1 cellular context compared by ENCODE assay signal in the genomic region with DNA sequence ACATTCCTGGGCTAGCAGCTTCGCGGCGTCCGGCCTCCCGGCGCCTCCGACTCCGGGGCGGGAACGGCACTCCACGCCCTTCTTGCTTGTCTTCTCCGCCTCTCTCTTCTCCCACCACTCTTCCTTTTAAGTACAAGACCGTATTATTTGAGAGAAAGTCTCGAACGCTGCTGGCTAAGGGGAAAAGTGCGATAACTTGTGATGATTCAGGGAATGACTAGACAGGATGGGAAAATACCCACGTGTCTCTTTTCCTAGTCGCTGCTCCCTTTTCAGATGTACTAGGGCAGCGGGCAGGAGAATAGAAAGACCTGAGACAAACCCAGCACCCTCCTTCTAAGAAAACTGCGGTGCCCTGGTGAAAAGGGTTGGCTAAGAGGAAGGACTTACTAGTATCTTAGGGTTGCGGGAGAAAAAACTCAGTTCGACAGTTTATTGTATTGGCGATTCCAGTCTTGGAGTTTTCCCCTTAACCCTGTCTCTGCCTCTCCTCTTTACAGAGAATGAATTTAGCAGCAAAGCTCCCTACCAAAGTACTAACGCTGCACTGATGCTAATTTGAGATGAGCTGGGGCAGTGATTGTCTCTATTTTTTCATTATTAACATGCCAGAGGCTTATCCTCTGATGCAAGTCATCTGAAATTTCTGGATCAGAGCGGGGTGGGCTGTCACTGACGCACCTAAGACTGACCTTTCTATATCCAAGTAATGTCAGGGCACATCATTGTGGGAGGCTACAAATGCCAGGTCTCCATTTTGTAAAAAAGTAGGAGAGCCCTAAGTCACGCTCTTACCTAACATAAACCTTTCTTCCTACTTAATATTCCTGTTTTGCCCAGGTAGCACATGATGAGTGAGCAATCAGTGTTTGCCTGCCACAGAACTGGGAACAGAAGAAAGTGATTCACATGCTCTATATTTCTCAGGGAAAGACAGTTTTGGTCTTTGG.
TF ChIP-seq lines count a peak whose summit lies in the region.

No MANE protein-coding gene starts in this region.

TF ChIP-seq in HepG2, 621 proteins besides CTCF, POLR2A, EP300 and RAD21 (continued from another document and continues in another):
- TF ChIP-seq, protein P1, sequence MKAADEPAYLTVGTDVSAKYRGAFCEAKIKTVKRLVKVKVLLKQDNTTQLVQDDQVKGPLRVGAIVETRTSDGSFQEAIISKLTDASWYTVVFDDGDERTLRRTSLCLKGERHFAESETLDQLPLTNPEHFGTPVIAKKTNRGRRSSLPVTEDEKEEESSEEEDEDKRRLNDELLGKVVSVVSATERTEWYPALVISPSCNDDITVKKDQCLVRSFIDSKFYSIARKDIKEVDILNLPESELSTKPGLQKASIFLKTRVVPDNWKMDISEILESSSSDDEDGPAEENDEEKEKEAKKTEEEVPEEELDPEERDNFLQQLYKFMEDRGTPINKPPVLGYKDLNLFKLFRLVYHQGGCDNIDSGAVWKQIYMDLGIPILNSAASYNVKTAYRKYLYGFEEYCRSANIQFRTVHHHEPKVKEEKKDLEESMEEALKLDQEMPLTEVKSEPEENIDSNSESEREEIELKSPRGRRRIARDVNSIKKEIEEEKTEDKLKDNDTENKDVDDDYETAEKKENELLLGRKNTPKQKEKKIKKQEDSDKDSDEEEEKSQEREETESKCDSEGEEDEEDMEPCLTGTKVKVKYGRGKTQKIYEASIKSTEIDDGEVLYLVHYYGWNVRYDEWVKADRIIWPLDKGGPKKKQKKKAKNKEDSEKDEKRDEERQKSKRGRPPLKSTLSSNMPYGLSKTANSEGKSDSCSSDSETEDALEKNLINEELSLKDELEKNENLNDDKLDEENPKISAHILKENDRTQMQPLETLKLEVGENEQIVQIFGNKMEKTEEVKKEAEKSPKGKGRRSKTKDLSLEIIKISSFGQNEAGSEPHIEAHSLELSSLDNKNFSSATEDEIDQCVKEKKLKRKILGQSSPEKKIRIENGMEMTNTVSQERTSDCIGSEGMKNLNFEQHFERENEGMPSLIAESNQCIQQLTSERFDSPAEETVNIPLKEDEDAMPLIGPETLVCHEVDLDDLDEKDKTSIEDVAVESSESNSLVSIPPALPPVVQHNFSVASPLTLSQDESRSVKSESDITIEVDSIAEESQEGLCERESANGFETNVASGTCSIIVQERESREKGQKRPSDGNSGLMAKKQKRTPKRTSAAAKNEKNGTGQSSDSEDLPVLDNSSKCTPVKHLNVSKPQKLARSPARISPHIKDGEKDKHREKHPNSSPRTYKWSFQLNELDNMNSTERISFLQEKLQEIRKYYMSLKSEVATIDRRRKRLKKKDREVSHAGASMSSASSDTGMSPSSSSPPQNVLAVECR (CRISPR knock-in tag; IDR thresholded peaks at IDR 0.05; ENCODE audit: borderline replicate concordance): peak; percentile 47; the same call in 1 of the 2 replicates
- TF ChIP-seq TEAD2 (CRISPR knock-in tag; IDR thresholded peaks at IDR 0.05): 0 out of 2 replicates have a peak, but pooled peaks have one; percentile 65
- TF ChIP-seq, protein P2, sequence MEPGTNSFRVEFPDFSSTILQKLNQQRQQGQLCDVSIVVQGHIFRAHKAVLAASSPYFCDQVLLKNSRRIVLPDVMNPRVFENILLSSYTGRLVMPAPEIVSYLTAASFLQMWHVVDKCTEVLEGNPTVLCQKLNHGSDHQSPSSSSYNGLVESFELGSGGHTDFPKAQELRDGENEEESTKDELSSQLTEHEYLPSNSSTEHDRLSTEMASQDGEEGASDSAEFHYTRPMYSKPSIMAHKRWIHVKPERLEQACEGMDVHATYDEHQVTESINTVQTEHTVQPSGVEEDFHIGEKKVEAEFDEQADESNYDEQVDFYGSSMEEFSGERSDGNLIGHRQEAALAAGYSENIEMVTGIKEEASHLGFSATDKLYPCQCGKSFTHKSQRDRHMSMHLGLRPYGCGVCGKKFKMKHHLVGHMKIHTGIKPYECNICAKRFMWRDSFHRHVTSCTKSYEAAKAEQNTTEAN (CRISPR knock-in tag; conservative IDR thresholded peaks at IDR 0.05): no peak
- no peak for TF ChIP-seq FOXK1 (CRISPR knock-in tag; IDR thresholded peaks at IDR 0.05; ENCODE audit: borderline replicate concordance, low read depth)
- TF ChIP-seq, protein P3, sequence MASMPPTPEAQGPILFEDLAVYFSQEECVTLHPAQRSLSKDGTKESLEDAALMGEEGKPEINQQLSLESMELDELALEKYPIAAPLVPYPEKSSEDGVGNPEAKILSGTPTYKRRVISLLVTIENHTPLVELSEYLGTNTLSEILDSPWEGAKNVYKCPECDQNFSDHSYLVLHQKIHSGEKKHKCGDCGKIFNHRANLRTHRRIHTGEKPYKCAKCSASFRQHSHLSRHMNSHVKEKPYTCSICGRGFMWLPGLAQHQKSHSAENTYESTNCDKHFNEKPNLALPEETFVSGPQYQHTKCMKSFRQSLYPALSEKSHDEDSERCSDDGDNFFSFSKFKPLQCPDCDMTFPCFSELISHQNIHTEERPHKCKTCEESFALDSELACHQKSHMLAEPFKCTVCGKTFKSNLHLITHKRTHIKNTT (CRISPR knock-in tag; IDR thresholded peaks at IDR 0.05): no peak
- TF ChIP-seq RXRB (CRISPR knock-in tag; IDR thresholded peaks at IDR 0.05; ENCODE audit: borderline replicate concordance): peak; percentile 11; the same call in 1 of the 2 replicates
- TF ChIP-seq ZKSCAN5 (CRISPR knock-in tag; IDR thresholded peaks at IDR 0.05): no peak
- TF ChIP-seq, protein P4, sequence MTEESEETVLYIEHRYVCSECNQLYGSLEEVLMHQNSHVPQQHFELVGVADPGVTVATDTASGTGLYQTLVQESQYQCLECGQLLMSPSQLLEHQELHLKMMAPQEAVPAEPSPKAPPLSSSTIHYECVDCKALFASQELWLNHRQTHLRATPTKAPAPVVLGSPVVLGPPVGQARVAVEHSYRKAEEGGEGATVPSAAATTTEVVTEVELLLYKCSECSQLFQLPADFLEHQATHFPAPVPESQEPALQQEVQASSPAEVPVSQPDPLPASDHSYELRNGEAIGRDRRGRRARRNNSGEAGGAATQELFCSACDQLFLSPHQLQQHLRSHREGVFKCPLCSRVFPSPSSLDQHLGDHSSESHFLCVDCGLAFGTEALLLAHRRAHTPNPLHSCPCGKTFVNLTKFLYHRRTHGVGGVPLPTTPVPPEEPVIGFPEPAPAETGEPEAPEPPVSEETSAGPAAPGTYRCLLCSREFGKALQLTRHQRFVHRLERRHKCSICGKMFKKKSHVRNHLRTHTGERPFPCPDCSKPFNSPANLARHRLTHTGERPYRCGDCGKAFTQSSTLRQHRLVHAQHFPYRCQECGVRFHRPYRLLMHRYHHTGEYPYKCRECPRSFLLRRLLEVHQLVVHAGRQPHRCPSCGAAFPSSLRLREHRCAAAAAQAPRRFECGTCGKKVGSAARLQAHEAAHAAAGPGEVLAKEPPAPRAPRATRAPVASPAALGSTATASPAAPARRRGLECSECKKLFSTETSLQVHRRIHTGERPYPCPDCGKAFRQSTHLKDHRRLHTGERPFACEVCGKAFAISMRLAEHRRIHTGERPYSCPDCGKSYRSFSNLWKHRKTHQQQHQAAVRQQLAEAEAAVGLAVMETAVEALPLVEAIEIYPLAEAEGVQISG (CRISPR knock-in tag; IDR thresholded peaks at IDR 0.05): no peak
- TF ChIP-seq, protein P5, sequence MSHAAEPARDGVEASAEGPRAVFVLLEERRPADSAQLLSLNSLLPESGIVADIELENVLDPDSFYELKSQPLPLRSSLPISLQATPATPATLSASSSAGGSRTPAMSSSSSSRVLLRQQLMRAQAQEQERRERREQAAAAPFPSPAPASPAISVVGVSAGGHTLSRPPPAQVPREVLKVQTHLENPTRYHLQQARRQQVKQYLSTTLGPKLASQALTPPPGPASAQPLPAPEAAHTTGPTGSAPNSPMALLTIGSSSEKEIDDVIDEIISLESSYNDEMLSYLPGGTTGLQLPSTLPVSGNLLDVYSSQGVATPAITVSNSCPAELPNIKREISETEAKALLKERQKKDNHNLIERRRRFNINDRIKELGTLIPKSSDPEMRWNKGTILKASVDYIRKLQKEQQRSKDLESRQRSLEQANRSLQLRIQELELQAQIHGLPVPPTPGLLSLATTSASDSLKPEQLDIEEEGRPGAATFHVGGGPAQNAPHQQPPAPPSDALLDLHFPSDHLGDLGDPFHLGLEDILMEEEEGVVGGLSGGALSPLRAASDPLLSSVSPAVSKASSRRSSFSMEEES (CRISPR knock-in tag; IDR thresholded peaks at IDR 0.05): peak; percentile 33; the same call in 1 of the 2 replicates
- peak; percentile 55 for TF ChIP-seq ZNF652 (CRISPR knock-in tag; IDR thresholded peaks at IDR 0.05; ENCODE audit: borderline replicate concordance, low read depth)
- TF ChIP-seq ZNF577 (CRISPR knock-in tag; IDR thresholded peaks at IDR 0.05; ENCODE audit: borderline replicate concordance, low read depth): no peak
- no peak for TF ChIP-seq NCOA5 (CRISPR knock-in tag; IDR thresholded peaks at IDR 0.05)
- TF ChIP-seq ZNF460 (CRISPR knock-in tag; IDR thresholded peaks at IDR 0.05; ENCODE audit: borderline replicate concordance): no peak
- TF ChIP-seq SP4 (CRISPR knock-in tag; IDR thresholded peaks at IDR 0.05): 0 out of 2 replicates have a peak, but pooled peaks have one; percentile 1
- TF ChIP-seq, protein P6, sequence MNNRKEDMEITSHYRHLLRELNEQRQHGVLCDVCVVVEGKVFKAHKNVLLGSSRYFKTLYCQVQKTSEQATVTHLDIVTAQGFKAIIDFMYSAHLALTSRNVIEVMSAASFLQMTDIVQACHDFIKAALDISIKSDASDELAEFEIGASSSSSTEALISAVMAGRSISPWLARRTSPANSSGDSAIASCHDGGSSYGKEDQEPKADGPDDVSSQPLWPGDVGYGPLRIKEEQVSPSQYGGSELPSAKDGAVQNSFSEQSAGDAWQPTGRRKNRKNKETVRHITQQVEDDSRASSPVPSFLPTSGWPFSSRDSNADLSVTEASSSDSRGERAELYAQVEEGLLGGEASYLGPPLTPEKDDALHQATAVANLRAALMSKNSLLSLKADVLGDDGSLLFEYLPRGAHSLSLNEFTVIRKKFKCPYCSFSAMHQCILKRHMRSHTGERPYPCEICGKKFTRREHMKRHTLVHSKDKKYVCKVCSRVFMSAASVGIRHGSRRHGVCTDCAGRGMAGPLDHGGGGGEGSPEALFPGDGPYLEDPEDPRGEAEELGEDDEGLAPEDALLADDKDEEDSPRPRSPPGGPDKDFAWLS (CRISPR knock-in tag; IDR thresholded peaks at IDR 0.05; ENCODE audit: borderline replicate concordance): no peak
- no peak for TF ChIP-seq ZNF160 (CRISPR knock-in tag; IDR thresholded peaks at IDR 0.05)
- TF ChIP-seq, protein P7, sequence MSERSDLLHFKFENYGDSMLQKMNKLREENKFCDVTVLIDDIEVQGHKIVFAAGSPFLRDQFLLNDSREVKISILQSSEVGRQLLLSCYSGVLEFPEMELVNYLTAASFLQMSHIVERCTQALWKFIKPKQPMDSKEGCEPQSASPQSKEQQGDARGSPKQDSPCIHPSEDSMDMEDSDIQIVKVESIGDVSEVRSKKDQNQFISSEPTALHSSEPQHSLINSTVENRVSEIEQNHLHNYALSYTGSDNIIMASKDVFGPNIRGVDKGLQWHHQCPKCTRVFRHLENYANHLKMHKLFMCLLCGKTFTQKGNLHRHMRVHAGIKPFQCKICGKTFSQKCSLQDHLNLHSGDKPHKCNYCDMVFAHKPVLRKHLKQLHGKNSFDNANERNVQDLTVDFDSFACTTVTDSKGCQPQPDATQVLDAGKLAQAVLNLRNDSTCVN (CRISPR knock-in tag; IDR thresholded peaks at IDR 0.05; ENCODE audit: borderline replicate concordance): no peak
- peak; percentile 13; the same call in 1 of the 2 replicates for TF ChIP-seq KLF6 (CRISPR knock-in tag; IDR thresholded peaks at IDR 0.05)
- peak; percentile 59; the same call in 1 of the 2 replicates for TF ChIP-seq TGIF2 (CRISPR knock-in tag; IDR thresholded peaks at IDR 0.05)
- TF ChIP-seq, protein P8, sequence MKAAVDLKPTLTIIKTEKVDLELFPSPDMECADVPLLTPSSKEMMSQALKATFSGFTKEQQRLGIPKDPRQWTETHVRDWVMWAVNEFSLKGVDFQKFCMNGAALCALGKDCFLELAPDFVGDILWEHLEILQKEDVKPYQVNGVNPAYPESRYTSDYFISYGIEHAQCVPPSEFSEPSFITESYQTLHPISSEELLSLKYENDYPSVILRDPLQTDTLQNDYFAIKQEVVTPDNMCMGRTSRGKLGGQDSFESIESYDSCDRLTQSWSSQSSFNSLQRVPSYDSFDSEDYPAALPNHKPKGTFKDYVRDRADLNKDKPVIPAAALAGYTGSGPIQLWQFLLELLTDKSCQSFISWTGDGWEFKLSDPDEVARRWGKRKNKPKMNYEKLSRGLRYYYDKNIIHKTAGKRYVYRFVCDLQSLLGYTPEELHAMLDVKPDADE (CRISPR knock-in tag; IDR thresholded peaks at IDR 0.05): no peak
- TF ChIP-seq, protein P9, sequence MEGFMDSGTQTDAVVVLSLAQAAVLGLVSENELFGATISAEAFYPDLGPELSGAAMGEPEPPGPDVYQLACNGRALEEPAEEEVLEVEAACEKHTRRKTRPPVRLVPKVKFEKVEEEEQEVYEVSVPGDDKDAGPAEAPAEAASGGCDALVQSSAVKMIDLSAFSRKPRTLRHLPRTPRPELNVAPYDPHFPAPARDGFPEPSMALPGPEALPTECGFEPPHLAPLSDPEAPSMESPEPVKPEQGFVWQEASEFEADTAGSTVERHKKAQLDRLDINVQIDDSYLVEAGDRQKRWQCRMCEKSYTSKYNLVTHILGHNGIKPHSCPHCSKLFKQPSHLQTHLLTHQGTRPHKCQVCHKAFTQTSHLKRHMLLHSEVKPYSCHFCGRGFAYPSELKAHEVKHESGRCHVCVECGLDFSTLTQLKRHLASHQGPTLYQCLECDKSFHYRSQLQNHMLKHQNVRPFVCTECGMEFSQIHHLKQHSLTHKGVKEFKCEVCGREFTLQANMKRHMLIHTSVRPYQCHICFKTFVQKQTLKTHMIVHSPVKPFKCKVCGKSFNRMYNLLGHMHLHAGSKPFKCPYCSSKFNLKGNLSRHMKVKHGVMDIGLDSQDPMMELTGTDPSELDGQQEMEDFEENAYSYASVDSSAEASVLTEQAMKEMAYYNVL (CRISPR knock-in tag; IDR thresholded peaks at IDR 0.05; ENCODE audit: borderline replicate concordance): peak; percentile 67; the same call in 1 of the 2 replicates
- no peak for TF ChIP-seq NR2F1 (CRISPR knock-in tag; IDR thresholded peaks at IDR 0.05)
- TF ChIP-seq, protein P10, sequence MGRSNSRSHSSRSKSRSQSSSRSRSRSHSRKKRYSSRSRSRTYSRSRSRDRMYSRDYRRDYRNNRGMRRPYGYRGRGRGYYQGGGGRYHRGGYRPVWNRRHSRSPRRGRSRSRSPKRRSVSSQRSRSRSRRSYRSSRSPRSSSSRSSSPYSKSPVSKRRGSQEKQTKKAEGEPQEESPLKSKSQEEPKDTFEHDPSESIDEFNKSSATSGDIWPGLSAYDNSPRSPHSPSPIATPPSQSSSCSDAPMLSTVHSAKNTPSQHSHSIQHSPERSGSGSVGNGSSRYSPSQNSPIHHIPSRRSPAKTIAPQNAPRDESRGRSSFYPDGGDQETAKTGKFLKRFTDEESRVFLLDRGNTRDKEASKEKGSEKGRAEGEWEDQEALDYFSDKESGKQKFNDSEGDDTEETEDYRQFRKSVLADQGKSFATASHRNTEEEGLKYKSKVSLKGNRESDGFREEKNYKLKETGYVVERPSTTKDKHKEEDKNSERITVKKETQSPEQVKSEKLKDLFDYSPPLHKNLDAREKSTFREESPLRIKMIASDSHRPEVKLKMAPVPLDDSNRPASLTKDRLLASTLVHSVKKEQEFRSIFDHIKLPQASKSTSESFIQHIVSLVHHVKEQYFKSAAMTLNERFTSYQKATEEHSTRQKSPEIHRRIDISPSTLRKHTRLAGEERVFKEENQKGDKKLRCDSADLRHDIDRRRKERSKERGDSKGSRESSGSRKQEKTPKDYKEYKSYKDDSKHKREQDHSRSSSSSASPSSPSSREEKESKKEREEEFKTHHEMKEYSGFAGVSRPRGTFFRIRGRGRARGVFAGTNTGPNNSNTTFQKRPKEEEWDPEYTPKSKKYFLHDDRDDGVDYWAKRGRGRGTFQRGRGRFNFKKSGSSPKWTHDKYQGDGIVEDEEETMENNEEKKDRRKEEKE (IDR thresholded peaks at IDR 0.05): no peak
